ENCODE assay signal across 4 cellular contexts in the genomic region with DNA sequence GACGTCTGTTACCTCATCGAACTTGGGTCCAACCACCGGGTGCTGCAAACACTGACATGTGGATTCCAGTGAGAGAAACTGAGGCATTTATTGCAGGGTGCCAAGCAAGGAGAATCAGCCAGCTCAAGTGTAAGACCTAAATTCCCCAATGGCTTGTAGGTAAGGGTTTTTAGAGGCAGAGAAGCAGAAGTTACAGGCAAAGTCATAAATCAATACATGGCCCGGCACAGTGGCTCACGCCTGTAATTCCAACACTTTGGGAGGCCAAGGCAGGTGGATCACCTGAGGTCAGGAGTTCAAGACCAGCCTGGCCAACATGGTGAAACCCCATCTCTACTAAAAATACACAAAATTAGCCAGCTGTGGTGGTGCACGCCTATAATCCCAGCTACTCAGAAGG. TPM values are rescaled to one million over a fixed set of nuclear protein-coding genes. Genes with fewer than 3 reads are reported as not detected.
"Had no signal": no experiment of that assay in that cellular context is flagged by ENCODE, and none has a peak within 500 bp of the region (broad histone marks: within the 10 kb centered on the region; RNA-seq: fewer than 3 reads in every experiment).

No MANE protein-coding gene starts in this region.

RNA-seq across cellular contexts. Expression of a gene that starts 15.7 kb away (rescaled TPM):
- total RNA-seq: H7, HFFc6, HT1080 had no signal
- polyA plus RNA-seq: IgD-negative memory B cell had no signal
